In genomic region chr16:72848759-72849664, GRCh38 we compare ENCODE assay signal across 8 cellular contexts.
DNase-seq lines count a peak whose midpoint lies in the region; TF ChIP-seq lines count a peak whose summit lies in the region.

No MANE protein-coding gene starts in this region.

- DNase-seq in Daoy (ENCODE audit: low read depth) (peak; percentile 95), NCI-H2227 treated with DMSO at 0.1 percent for 48 hours (lab: John Stamatoyannopoulos, UW) (peak; percentile 28), chondrocyte (ENCODE audit: low spot score) (peak; percentile 96), lung microvascular endothelial cell (ENCODE audit: low read depth in 2 of 2) (peak; percentile 80 to 97), uterus (peak; percentile 82 to 89), foreskin melanocyte (no peak)
- no peak for DNase-seq in activated CD4-positive, CD25-positive, alpha-beta regulatory T cell treated with anti-CD3 and anti-CD28 coated beads, Interleukin-2, amount 50 U/mL, for 72 hours
- no peak for DNase-seq in activated naive CD8-positive, alpha-beta T cell treated with anti-CD3 and anti-CD28 coated beads for 36 hours

- peak overlapping the region; percentile 51 to 78 for H3K27ac ChIP-seq in uterus

- peaks cover 2% of the 10 kb centered on the region for H3K9me3 Mint-ChIP-seq in chondrocyte (ENCODE audit: low read depth)
- no peaks in the 10 kb centered on the region for H3K9me3 Mint-ChIP-seq in activated naive CD8-positive, alpha-beta T cell treated with anti-CD3 and anti-CD28 coated beads for 36 hours

- peaks cover 0 to 11% of the 10 kb centered on the region in 2 donors for H3K4me1 ChIP-seq in uterus

- TF ChIP-seq CTCF in chondrocyte (IDR thresholded peaks at IDR 0.05) (peak; percentile 51), uterus (IDR thresholded peaks at IDR 0.05) (no peak)

- H3K36me3 ChIP-seq in uterus = no peaks in the 10 kb centered on the region

- peak overlapping the region; percentile 96 for H3K27ac Mint-ChIP-seq in chondrocyte (ENCODE audit: unreplicated experiment)
- H3K27ac Mint-ChIP-seq in activated naive CD8-positive, alpha-beta T cell treated with anti-CD3 and anti-CD28 coated beads for 36 hours = no peak overlapping the region

- H3K4me3 ChIP-seq in uterus = no peak overlapping the region

- H3K27me3 ChIP-seq in uterus = no peaks in the 10 kb centered on the region

- TF ChIP-seq POLR2A in uterus (IDR thresholded peaks at IDR 0.05) = no peak

- peaks cover 97% of the 10 kb centered on the region for H3K4me1 Mint-ChIP-seq in chondrocyte (ENCODE audit: low read depth)
- peaks cover 10% of the 10 kb centered on the region for H3K4me1 Mint-ChIP-seq in activated naive CD8-positive, alpha-beta T cell treated with anti-CD3 and anti-CD28 coated beads for 36 hours

- H3K36me3 Mint-ChIP-seq in chondrocyte (ENCODE audit: low read depth) = peaks cover 7% of the 10 kb centered on the region
- no peaks in the 10 kb centered on the region for H3K36me3 Mint-ChIP-seq in activated naive CD8-positive, alpha-beta T cell treated with anti-CD3 and anti-CD28 coated beads for 36 hours

- no peaks in the 10 kb centered on the region for H3K27me3 Mint-ChIP-seq in chondrocyte (ENCODE audit: low read depth)
- H3K27me3 Mint-ChIP-seq in activated naive CD8-positive, alpha-beta T cell treated with anti-CD3 and anti-CD28 coated beads for 36 hours = peaks cover 26% of the 10 kb centered on the region

- intact Hi-C loops in uterus (cut with DNase I; ENCODE audit: low total_unique reads) = loop anchor here (10.0 kb wide), 1 partner anchor 106 kb away; no protein-coding TSS in a partner anchor

- no peaks in the 10 kb centered on the region for H3K9me3 ChIP-seq in uterus

- peak overlapping the region; percentile 63 for H3K4me3 Mint-ChIP-seq in chondrocyte (ENCODE audit: unreplicated experiment)
- no peak overlapping the region for H3K4me3 Mint-ChIP-seq in activated naive CD8-positive, alpha-beta T cell treated with anti-CD3 and anti-CD28 coated beads for 36 hours

Comparison
In these comparisons a context has a peak if more than half of its experiments do, and no peak if none do; other contexts are left out.
1. DNase-seq: peak in Daoy (single experiment), NCI-H2227 treated with DMSO at 0.1 percent for 48 hours (single experiment), chondrocyte (single experiment), lung microvascular endothelial cell (2 of 2) and uterus (2 of 2); none in foreskin melanocyte (single experiment), activated CD4-positive, CD25-positive, alpha-beta regulatory T cell treated with anti-CD3 and anti-CD28 coated beads, Interleukin-2, amount 50 U/mL, for 72 hours (single experiment) and activated naive CD8-positive, alpha-beta T cell treated with anti-CD3 and anti-CD28 coated beads for 36 hours (single experiment).